In genomic region chr19:33037168-33037853, GRCh38 we compare ENCODE assay signal across 8 cellular contexts. TPM values are rescaled to one million over a fixed set of nuclear protein-coding genes. Genes with fewer than 3 reads are reported as not detected.
DNase-seq lines count a peak whose midpoint lies in the region; ATAC-seq and TF ChIP-seq lines count a peak whose summit lies in the region.
"Not testable (repeated sequence)": the region's sequence is repeated elsewhere in the genome, so short reads cannot be mapped to it uniquely, and the experiment has no call there.

No MANE protein-coding gene starts in this region.

- H3K4me3 ChIP-seq in CD8-positive, alpha-beta T cell (ENCODE audit: low read depth, low read length): peak overlapping the region; percentile 37
- not testable (repeated sequence) for H3K4me3 ChIP-seq in stomach

- not testable (repeated sequence) for H3K27me3 ChIP-seq in CD8-positive, alpha-beta T cell (ENCODE audit: insufficient read depth, low read length); stomach

- CTCF ChIA-PET in CD8-positive, alpha-beta T cell (lab: Charles Lee); activated CD8-positive, alpha-beta memory T cell treated with anti-CD3 and anti-CD28 coated beads, Interleukin-2, amount 10 ng/mL, durations not matched to agents 7 days and 5 days (lab: Charles Lee): not testable (repeated sequence)

- not testable (repeated sequence) for ATAC-seq in CD8-positive, alpha-beta T cell; activated CD8-positive, alpha-beta memory T cell treated with anti-CD3 and anti-CD28 coated beads, Interleukin-2, amount 10 ng/mL, durations not matched to agents 7 days and 5 days

- H3K27me3 Mint-ChIP-seq in CD8-positive, alpha-beta T cell (ENCODE audit: low read depth); activated CD8-positive, alpha-beta memory T cell treated with anti-CD3 and anti-CD28 coated beads, Interleukin-2, amount 10 ng/mL, durations not matched to agents 7 days and 5 days; activated naive CD4-positive, alpha-beta T cell treated with anti-CD3 and anti-CD28 coated beads, Interleukin-2, amount 50 U/mL, for 24 hours; nephron (ENCODE audit: low read depth): not testable (repeated sequence)

- H3K9me3 ChIP-seq in CD8-positive, alpha-beta T cell (ENCODE audit: low read length); stomach: not testable (repeated sequence)

- peak overlapping the region; percentile 83 for H3K27ac Mint-ChIP-seq in CD8-positive, alpha-beta T cell
- peak overlapping the region; percentile 74 for H3K27ac Mint-ChIP-seq in activated CD8-positive, alpha-beta memory T cell treated with anti-CD3 and anti-CD28 coated beads, Interleukin-2, amount 10 ng/mL, durations not matched to agents 7 days and 5 days
- peak overlapping the region; percentile 79 for H3K27ac Mint-ChIP-seq in activated naive CD4-positive, alpha-beta T cell treated with anti-CD3 and anti-CD28 coated beads, Interleukin-2, amount 50 U/mL, for 24 hours
- peak overlapping the region; percentile 16 to 83 (median 79) for H3K27ac Mint-ChIP-seq in nephron

- peak overlapping the region; percentile 84 for H3K4me3 Mint-ChIP-seq in CD8-positive, alpha-beta T cell
- H3K4me3 Mint-ChIP-seq in activated CD8-positive, alpha-beta memory T cell treated with anti-CD3 and anti-CD28 coated beads, Interleukin-2, amount 10 ng/mL, durations not matched to agents 7 days and 5 days: peak overlapping the region; percentile 35
- peak overlapping the region; percentile 87 for H3K4me3 Mint-ChIP-seq in activated naive CD4-positive, alpha-beta T cell treated with anti-CD3 and anti-CD28 coated beads, Interleukin-2, amount 50 U/mL, for 24 hours
- H3K4me3 Mint-ChIP-seq in nephron: not testable (repeated sequence)

- TF ChIP-seq POLR2A in erythroblast (IDR thresholded peaks at IDR 0.05; ENCODE audit: low read length): peak; percentile 33
- not testable (repeated sequence) for TF ChIP-seq POLR2A in stomach (IDR thresholded peaks at IDR 0.05)

- intact Hi-C loops in CD8-positive, alpha-beta T cell (cut with DNase I, micrococcal nuclease); stomach (cut with DNase I; ENCODE audit: low total_unique reads): not testable (repeated sequence)

- H3K27ac ChIP-seq in CD8-positive, alpha-beta T cell (ENCODE audit: low read depth, low read length): not testable (repeated sequence)
- H3K27ac ChIP-seq in stomach: peak overlapping the region in 3 of 5 donors; percentile 10 to 39 (median 28)

- not testable (repeated sequence) for TF ChIP-seq EP300 in stomach (IDR thresholded peaks at IDR 0.05)

- TF ChIP-seq CTCF in CD8-positive, alpha-beta T cell (IDR thresholded peaks at IDR 0.05); nephron (IDR thresholded peaks at IDR 0.05; ENCODE audit: unreplicated experiment in 3 of 3); stomach (IDR thresholded peaks at IDR 0.05): not testable (repeated sequence)

- 69 to 84% (median 80%) methylated on average over 16 of the region's 16 CpGs for WGBS in stomach, 5 donors

- H3K36me3 ChIP-seq in CD8-positive, alpha-beta T cell (ENCODE audit: insufficient read depth, low read length); stomach: not testable (repeated sequence)

- peak in 1 of 7 experiments; percentile 51 for DNase-seq in CD8-positive, alpha-beta T cell
- peak; percentile 42 to 63 for DNase-seq in Kasumi-1 (lab: John Stamatoyannopoulos, UW)
- peak; percentile 50 for DNase-seq in UCSD-AML1 (lab: John Stamatoyannopoulos, UW; ENCODE audit: unreplicated experiment)
- DNase-seq in activated CD8-positive, alpha-beta memory T cell treated with anti-CD3 and anti-CD28 coated beads, Interleukin-2, amount 10 ng/mL, durations not matched to agents 7 days and 5 days; erythroblast (lab: John Stamatoyannopoulos, UW); stomach: not testable (repeated sequence)

- not testable (repeated sequence) for H3K4me1 Mint-ChIP-seq in CD8-positive, alpha-beta T cell (ENCODE audit: low read depth); activated CD8-positive, alpha-beta memory T cell treated with anti-CD3 and anti-CD28 coated beads, Interleukin-2, amount 10 ng/mL, durations not matched to agents 7 days and 5 days; activated naive CD4-positive, alpha-beta T cell treated with anti-CD3 and anti-CD28 coated beads, Interleukin-2, amount 50 U/mL, for 24 hours; nephron

- H3K36me3 Mint-ChIP-seq in CD8-positive, alpha-beta T cell; activated CD8-positive, alpha-beta memory T cell treated with anti-CD3 and anti-CD28 coated beads, Interleukin-2, amount 10 ng/mL, durations not matched to agents 7 days and 5 days; activated naive CD4-positive, alpha-beta T cell treated with anti-CD3 and anti-CD28 coated beads, Interleukin-2, amount 50 U/mL, for 24 hours; nephron (ENCODE audit: low read depth): not testable (repeated sequence)

- POLR2A ChIA-PET in CD8-positive, alpha-beta T cell (lab: Charles Lee): interaction anchor here (1.1 kb wide), 1 partner anchor 346 kb away, joined by 4 read pairs; the partner anchor contains the start of gene NUDT19

- not testable (repeated sequence) for H3K9me3 Mint-ChIP-seq in CD8-positive, alpha-beta T cell; activated CD8-positive, alpha-beta memory T cell treated with anti-CD3 and anti-CD28 coated beads, Interleukin-2, amount 10 ng/mL, durations not matched to agents 7 days and 5 days (ENCODE audit: low read depth); activated naive CD4-positive, alpha-beta T cell treated with anti-CD3 and anti-CD28 coated beads, Interleukin-2, amount 50 U/mL, for 24 hours; nephron

- H3K4me1 ChIP-seq in CD8-positive, alpha-beta T cell (ENCODE audit: insufficient read depth, low read length): not testable (repeated sequence)
- H3K4me1 ChIP-seq in stomach: peaks cover 0 to 49% (median 23%) of the 10 kb centered on the region in 4 donors

RNA-seq across cellular contexts. Expression of gene RHPN2, which starts 27.4 kb away (rescaled TPM):
- under 1 TPM in 1 of 2 experiments, not detected in 1; 0.61 TPM for total RNA-seq in CD8-positive, alpha-beta T cell
- 1 to 10 TPM; 1.3 to 2.4 TPM for total RNA-seq in activated CD8-positive, alpha-beta memory T cell treated with anti-CD3 and anti-CD28 coated beads, Interleukin-2, amount 10 ng/mL, durations not matched to agents 7 days and 5 days
- total RNA-seq in stomach: 10 to 100 TPM; 13.3 to 73.5 (median 37.1) TPM
- 10 to 100 TPM in 2 of 3 donors, 1 to 10 TPM in 1; 2.4 to 62.6 (median 17.1) TPM for polyA plus RNA-seq in stomach

RNA-seq across cellular contexts. Expression of gene GPATCH1, which starts 43.7 kb away (rescaled TPM):
- total RNA-seq in CD8-positive, alpha-beta T cell: 1 to 10 TPM; 4.9 to 5.2 TPM
- 10 to 100 TPM; 13.7 to 15.4 TPM for total RNA-seq in activated CD8-positive, alpha-beta memory T cell treated with anti-CD3 and anti-CD28 coated beads, Interleukin-2, amount 10 ng/mL, durations not matched to agents 7 days and 5 days
- total RNA-seq in stomach: 10 to 100 TPM in 2 of 5 donors, 1 to 10 TPM in 3; 1.2 to 31.5 (median 9.5) TPM
- 1 to 10 TPM; 2.2 to 5.8 (median 5.4) TPM for polyA plus RNA-seq in stomach

Comparison
In these comparisons a context has a peak if more than half of its experiments do, and no peak if none do; other contexts are left out.
1. RNA of gene RHPN2, which starts 27.4 kb away (total RNA-seq): 13.3 to 73.5 TPM in stomach; 1.3 to 2.4 TPM in activated CD8-positive, alpha-beta memory T cell treated with anti-CD3 and anti-CD28 coated beads, Interleukin-2, amount 10 ng/mL, durations not matched to agents 7 days and 5 days and 0.61 TPM in CD8-positive, alpha-beta T cell; every median in the first group is over 4 times any median in the second.
2. Peak in every context shown above with its lines, with median percentiles within 50 percentile points of each other: H3K27ac Mint-ChIP-seq.